16 cellular contexts compared by ENCODE assay signal in genomic region chr15:65990298-65990981, GRCh38.
DNase-seq lines count a peak whose midpoint lies in the region; ATAC-seq and TF ChIP-seq lines count a peak whose summit lies in the region.
"Had no signal": no experiment of that assay in that cellular context is flagged by ENCODE, and none has a peak within 500 bp of the region (broad histone marks: within the 10 kb centered on the region; RNA-seq: fewer than 3 reads in every experiment).

No MANE protein-coding gene starts in this region.

- no peak for TF ChIP-seq CTCF in WTC11 (IDR thresholded peaks at IDR 0.05)
- no peak for TF ChIP-seq CTCF in MCF 10A (IDR thresholded peaks at IDR 0.05; ENCODE audit: unreplicated experiment)

- no peaks in the 10 kb centered on the region for H3K36me3 ChIP-seq in MG63

- POLR2A ChIA-PET in WTC11 (lab: Charles Lee) (no interaction called here), MCF 10A (lab: Yijun Ruan, JAX) (interaction anchor here (1.0 kb wide), 1 partner anchor 21 kb away, joined by 3 read pairs; no protein-coding TSS in a partner anchor)

- no peak for DNase-seq in activated naive CD4-positive, alpha-beta T cell treated with anti-CD3 and anti-CD28 coated beads, Interleukin-2, amount 10 ng/mL, durations not matched to agents 7 days and 5 days
- DNase-seq in activated naive CD4-positive, alpha-beta T cell (lab: John Stamatoyannopoulos, UW): no peak
- DNase-seq in WTC11 (ENCODE audit: low spot score) (no peak), cerebellar cortex (ENCODE audit: low spot score) (peak; percentile 22), MG63 (no peak), MCF 10A (ENCODE audit: unreplicated experiment) (no peak)
- DNase-seq: C1 segment of cervical spinal cord; Calu3; CD4-positive, alpha-beta memory T cell; COR-L47; DMS53; DMS79 treated with DMSO at 0.1 percent for 48 hours; GF-D8; GOT3; H7; HCEC 1CT had no signal

- H3K9me3 Mint-ChIP-seq in activated naive CD4-positive, alpha-beta T cell treated with anti-CD3 and anti-CD28 coated beads, Interleukin-2, amount 10 ng/mL, durations not matched to agents 7 days and 5 days: no peaks in the 10 kb centered on the region
- no peaks in the 10 kb centered on the region for H3K9me3 Mint-ChIP-seq in WTC11
- H3K9me3 Mint-ChIP-seq in MCF 10A (ENCODE audit: unreplicated experiment): no peaks in the 10 kb centered on the region
- H3K9me3 Mint-ChIP-seq: CD4-positive, alpha-beta memory T cell had no signal

- H3K9me3 ChIP-seq in MG63: no peaks in the 10 kb centered on the region

- CTCF ChIA-PET in activated naive CD4-positive, alpha-beta T cell treated with anti-CD3 and anti-CD28 coated beads, Interleukin-2, amount 10 ng/mL, durations not matched to agents 7 days and 5 days (lab: Charles Lee): no interaction called here
- CTCF ChIA-PET in WTC11 (lab: Charles Lee): interaction anchor here (0.7 to 1.6 kb wide), 7 partner anchors 14 to 322 kb away, joined by 3 to 6 read pairs (median 3); no protein-coding TSS in a partner anchor
- CTCF ChIA-PET in MCF 10A (lab: Yijun Ruan, JAX): interaction anchor here (0.9 to 1.0 kb wide), 2 partner anchors 40 to 201 kb away, joined by 5 read pairs; no protein-coding TSS in a partner anchor

- H3K36me3 Mint-ChIP-seq in activated naive CD4-positive, alpha-beta T cell treated with anti-CD3 and anti-CD28 coated beads, Interleukin-2, amount 10 ng/mL, durations not matched to agents 7 days and 5 days: no peaks in the 10 kb centered on the region
- H3K36me3 Mint-ChIP-seq in WTC11 (no peaks in the 10 kb centered on the region), MCF 10A (ENCODE audit: insufficient read depth, unreplicated experiment) (peaks cover 6% of the 10 kb centered on the region)
- H3K36me3 Mint-ChIP-seq: CD4-positive, alpha-beta memory T cell had no signal

- H3K27me3 ChIP-seq in MG63: no peaks in the 10 kb centered on the region; the same call in none of the 2 replicates

- ATAC-seq in WTC11: peak; percentile 65

- peaks cover 65% of the 10 kb centered on the region for H3K27me3 Mint-ChIP-seq in activated naive CD4-positive, alpha-beta T cell treated with anti-CD3 and anti-CD28 coated beads, Interleukin-2, amount 10 ng/mL, durations not matched to agents 7 days and 5 days
- no peaks in the 10 kb centered on the region for H3K27me3 Mint-ChIP-seq in WTC11 (ENCODE audit: low read depth)
- H3K27me3 Mint-ChIP-seq in MCF 10A (ENCODE audit: insufficient read depth, unreplicated experiment): peaks cover 88% of the 10 kb centered on the region

- H3K27ac Mint-ChIP-seq in activated naive CD4-positive, alpha-beta T cell treated with anti-CD3 and anti-CD28 coated beads, Interleukin-2, amount 10 ng/mL, durations not matched to agents 7 days and 5 days: peak overlapping the region; percentile 19
- H3K27ac Mint-ChIP-seq in WTC11 (no peak overlapping the region), MCF 10A (ENCODE audit: low read depth, unreplicated experiment) (no peak overlapping the region)
- H3K27ac Mint-ChIP-seq: CD4-positive, alpha-beta memory T cell had no signal

- no peaks in the 10 kb centered on the region for H3K4me1 Mint-ChIP-seq in activated naive CD4-positive, alpha-beta T cell treated with anti-CD3 and anti-CD28 coated beads, Interleukin-2, amount 10 ng/mL, durations not matched to agents 7 days and 5 days
- H3K4me1 Mint-ChIP-seq in WTC11 (peaks cover 31% of the 10 kb centered on the region), MCF 10A (ENCODE audit: insufficient read depth, unreplicated experiment) (no peaks in the 10 kb centered on the region)
- H3K4me1 Mint-ChIP-seq: CD4-positive, alpha-beta memory T cell had no signal

- H3K4me3 Mint-ChIP-seq in activated naive CD4-positive, alpha-beta T cell treated with anti-CD3 and anti-CD28 coated beads, Interleukin-2, amount 10 ng/mL, durations not matched to agents 7 days and 5 days: no peak overlapping the region
- H3K4me3 Mint-ChIP-seq in WTC11: no peak overlapping the region
- no peak overlapping the region for H3K4me3 Mint-ChIP-seq in MCF 10A (ENCODE audit: unreplicated experiment)
- H3K4me3 Mint-ChIP-seq: CD4-positive, alpha-beta memory T cell had no signal

- no peak overlapping the region for H3K4me3 ChIP-seq in MG63

- BruUV-seq in MCF 10A (replicated peaks; lab: Mats Ljungman, UMichigan): no TSS peak

- intact Hi-C loops in MCF 10A (cut with micrococcal nuclease): no loop called here

TF ChIP-seq in WTC11, 78 proteins besides CTCF, POLR2A, EP300 and RAD21:
- TF ChIP-seq GTF2I (CRISPR knock-in tag; conservative IDR thresholded peaks at IDR 0.05) (no peak), ERG (CRISPR knock-in tag; IDR thresholded peaks at IDR 0.05) (no peak), ZNF263 (CRISPR knock-in tag; IDR thresholded peaks at IDR 0.05; ENCODE audit: low read depth) (no peak), ZNF512 (CRISPR knock-in tag; IDR thresholded peaks at IDR 0.05; ENCODE audit: borderline replicate concordance) (peak; percentile 93; the same call in 1 of the 2 replicates), E2F5 (CRISPR knock-in tag; IDR thresholded peaks at IDR 0.05) (no peak)
